In the genomic region with DNA sequence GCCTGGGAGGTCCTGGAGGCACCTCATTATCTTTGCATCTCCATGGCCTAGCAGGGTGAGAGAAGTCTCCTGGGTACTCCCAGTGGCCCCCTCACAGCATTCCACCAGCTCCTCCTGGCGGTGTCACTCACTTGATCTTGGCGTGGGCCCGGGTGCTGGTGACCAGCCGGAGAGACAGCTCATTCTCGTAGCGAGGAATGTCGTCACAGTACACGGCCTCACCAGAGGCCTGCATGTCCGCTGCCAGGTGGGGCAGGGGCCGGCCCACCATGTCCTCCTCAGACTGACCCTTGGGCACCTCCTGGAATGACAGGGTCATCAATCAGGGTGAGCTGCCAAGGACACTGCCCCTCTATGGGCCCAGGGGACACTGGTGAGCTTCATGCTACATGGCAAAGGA, we compare ENCODE assay signal across 1 cellular context.
TF ChIP-seq lines count a peak whose summit lies in the region.

No MANE protein-coding gene starts in this region.

TF ChIP-seq in IMR-90, 13 proteins besides CTCF, POLR2A, EP300 and RAD21:
- TF ChIP-seq MAFK (IDR thresholded peaks at IDR 0.05; ENCODE audit: low read depth, low read length) (no peak), CHD1 (IDR thresholded peaks at IDR 0.05; ENCODE audit: low read depth, low read length) (no peak), MXI1 (IDR thresholded peaks at IDR 0.05; ENCODE audit: borderline replicate concordance, low read depth, low read length) (no peak), MAZ (IDR thresholded peaks at IDR 0.05; ENCODE audit: borderline replicate concordance, low read depth, low read length) (no peak), RFX5 (IDR thresholded peaks at IDR 0.05; ENCODE audit: low read depth, low read length) (no peak), CEBPB (IDR thresholded peaks at IDR 0.05; ENCODE audit: low read depth, low read length) (no peak), SMC3 (IDR thresholded peaks at IDR 0.05; ENCODE audit: low read depth, low read length) (no peak), FOS (IDR thresholded peaks at IDR 0.05; ENCODE audit: low read depth, low read length) (no peak), RCOR1 (IDR thresholded peaks at IDR 0.05; ENCODE audit: insufficient replicate concordance, low read length) (no peak), NFE2L2 (IDR thresholded peaks at IDR 0.05; ENCODE audit: low read depth, low read length) (no peak), BHLHE40 (IDR thresholded peaks at IDR 0.05; ENCODE audit: low read depth, low read length) (no peak)
- TF ChIP-seq, protein P1, sequence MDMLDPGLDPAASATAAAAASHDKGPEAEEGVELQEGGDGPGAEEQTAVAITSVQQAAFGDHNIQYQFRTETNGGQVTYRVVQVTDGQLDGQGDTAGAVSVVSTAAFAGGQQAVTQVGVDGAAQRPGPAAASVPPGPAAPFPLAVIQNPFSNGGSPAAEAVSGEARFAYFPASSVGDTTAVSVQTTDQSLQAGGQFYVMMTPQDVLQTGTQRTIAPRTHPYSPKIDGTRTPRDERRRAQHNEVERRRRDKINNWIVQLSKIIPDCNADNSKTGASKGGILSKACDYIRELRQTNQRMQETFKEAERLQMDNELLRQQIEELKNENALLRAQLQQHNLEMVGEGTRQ (IDR thresholded peaks at IDR 0.05; ENCODE audit: low read depth, low read length) = no peak
- TF ChIP-seq, protein P2, sequence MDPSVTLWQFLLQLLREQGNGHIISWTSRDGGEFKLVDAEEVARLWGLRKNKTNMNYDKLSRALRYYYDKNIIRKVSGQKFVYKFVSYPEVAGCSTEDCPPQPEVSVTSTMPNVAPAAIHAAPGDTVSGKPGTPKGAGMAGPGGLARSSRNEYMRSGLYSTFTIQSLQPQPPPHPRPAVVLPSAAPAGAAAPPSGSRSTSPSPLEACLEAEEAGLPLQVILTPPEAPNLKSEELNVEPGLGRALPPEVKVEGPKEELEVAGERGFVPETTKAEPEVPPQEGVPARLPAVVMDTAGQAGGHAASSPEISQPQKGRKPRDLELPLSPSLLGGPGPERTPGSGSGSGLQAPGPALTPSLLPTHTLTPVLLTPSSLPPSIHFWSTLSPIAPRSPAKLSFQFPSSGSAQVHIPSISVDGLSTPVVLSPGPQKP (IDR thresholded peaks at IDR 0.05; ENCODE audit: borderline replicate concordance, low read depth, low read length) = no peak
TF ChIP-seq in IMR-90: peak in this region for 0.
